In genomic region chr7:30309842-30310435, GRCh38 we compare ENCODE assay signal across 29 cellular contexts. TPM values are rescaled to one million over a fixed set of nuclear protein-coding genes. Genes with fewer than 3 reads are reported as not detected.
DNase-seq lines count a peak whose midpoint lies in the region; ATAC-seq, FAIRE-seq and TF ChIP-seq lines count a peak whose summit lies in the region.
"Had no signal": no experiment of that assay in that cellular context is flagged by ENCODE, and none has a peak within 500 bp of the region (broad histone marks: within the 10 kb centered on the region; RNA-seq: fewer than 3 reads in every experiment).

No MANE protein-coding gene starts in this region.

- H4K20me1 ChIP-seq in Karpas-422 (ENCODE audit: insufficient read depth, low read depth, low read length): peaks cover 20% of the 10 kb centered on the region; the same call in 1 of the 2 replicates

- H3K27me3 ChIP-seq in Karpas-422 (ENCODE audit: low read length) (no peaks in the 10 kb centered on the region), trophoblast cell (ENCODE audit: insufficient read depth, low read length) (no peaks in the 10 kb centered on the region)
- H3K27me3 ChIP-seq: adrenal gland; BLaER1 treated with 17β-estradiol and CSF1 and Interleukin-3, amounts not matched to agents 10 nM and 100 nM; right lobe of liver; tibial nerve had no signal

- ATAC-seq in activated T-helper 17 cell treated with anti-CD3 and anti-CD28 coated beads, Interleukin-2, amount 50 U/mL, for 72 hours (replicated peaks): no peak
- ATAC-seq in GM21423 (IDR thresholded peaks at IDR 0.05; ENCODE audit: unreplicated experiment) (no peak), GM21717 (IDR thresholded peaks at IDR 0.05; ENCODE audit: unreplicated experiment) (no peak)
- ATAC-seq: natural killer cell had no signal

- no peak for TF ChIP-seq POLR2A in GM12892 (IDR thresholded peaks at IDR 0.05; ENCODE audit: low read depth, low read length)

- H2AFZ ChIP-seq in Karpas-422 (ENCODE audit: low read length) (no peak overlapping the region), trophoblast cell (ENCODE audit: insufficient read depth, low read length, poor library complexity) (no peak overlapping the region)

- H4K91ac ChIP-seq in trophoblast cell (ENCODE audit: low read depth, low read length): no peak overlapping the region

- no peak overlapping the region for H2BK5ac ChIP-seq in trophoblast cell (ENCODE audit: low read depth, low read length, poor library complexity)

- no peak overlapping the region for H3K4ac ChIP-seq in trophoblast cell (ENCODE audit: low read depth, low read length)

- peaks cover 94% of the 10 kb centered on the region for H3K4me1 ChIP-seq in Karpas-422 (ENCODE audit: low read length)
- peaks cover 11 to 12% of the 10 kb centered on the region in 2 experiments for H3K4me1 ChIP-seq in trophoblast cell (ENCODE audit: control insufficient read depth in 1 of 2, insufficient read depth in 2 of 2, low read length in 2 of 2)

- H3K9ac ChIP-seq in Karpas-422 (ENCODE audit: low read length) (no peak overlapping the region), trophoblast cell (ENCODE audit: low read length) (no peak overlapping the region)

- H3K79me2 ChIP-seq in Karpas-422 (ENCODE audit: low read length) (peaks cover 100% of the 10 kb centered on the region), trophoblast cell (ENCODE audit: control insufficient read depth, insufficient read depth, low read length, poor library complexity) (peaks cover 9% of the 10 kb centered on the region)

- no peak overlapping the region for H4K12ac ChIP-seq in trophoblast cell (ENCODE audit: low read depth, low read length)

- no peak overlapping the region for H3K23ac ChIP-seq in trophoblast cell (ENCODE audit: low read length)

- H2AK5ac ChIP-seq in trophoblast cell (ENCODE audit: low read length): no peak overlapping the region

- H3K9me2 ChIP-seq in Karpas-422 (replicated peaks; ENCODE audit: insufficient read depth, low read length): no peaks in the 10 kb centered on the region

- H3K36me3 Mint-ChIP-seq in activated T-helper 17 cell treated with anti-CD3 and anti-CD28 coated beads, Interleukin-2, amount 50 U/mL, for 72 hours (ENCODE audit: low read depth): no peaks in the 10 kb centered on the region
- H3K36me3 Mint-ChIP-seq: natural killer cell had no signal

- no peak overlapping the region for H2BK120ac ChIP-seq in trophoblast cell (ENCODE audit: insufficient read depth, low read length, poor library complexity)

- H3K79me1 ChIP-seq in trophoblast cell (ENCODE audit: low read length): no peaks in the 10 kb centered on the region

- no peaks in the 10 kb centered on the region for H3K9me3 Mint-ChIP-seq in activated T-helper 17 cell treated with anti-CD3 and anti-CD28 coated beads, Interleukin-2, amount 50 U/mL, for 72 hours
- H3K9me3 Mint-ChIP-seq: natural killer cell had no signal

- peak; percentile 66 for FAIRE-seq in GM12892 (lab: Jason Lieb, UNC)

- no peak overlapping the region for H2BK12ac ChIP-seq in trophoblast cell (ENCODE audit: low read length)

- peak overlapping the region; percentile 32 for H3K4me3 Mint-ChIP-seq in activated T-helper 17 cell treated with anti-CD3 and anti-CD28 coated beads, Interleukin-2, amount 50 U/mL, for 72 hours
- H3K4me3 Mint-ChIP-seq: natural killer cell had no signal

- no peaks in the 10 kb centered on the region for H3K36me3 ChIP-seq in Karpas-422 (ENCODE audit: insufficient read depth, low read length)
- no peaks in the 10 kb centered on the region for H3K36me3 ChIP-seq in trophoblast cell (ENCODE audit: control insufficient read depth in 1 of 2, insufficient read depth in 2 of 2, low read length in 2 of 2)
- H3K36me3 ChIP-seq: adrenal gland, HAP-1, prostate gland, right lobe of liver, tibial nerve, WERI-Rb-1 had no signal

- peak overlapping the region; percentile 7 for H3K27ac Mint-ChIP-seq in activated T-helper 17 cell treated with anti-CD3 and anti-CD28 coated beads, Interleukin-2, amount 50 U/mL, for 72 hours

- H3K4me1 Mint-ChIP-seq in activated T-helper 17 cell treated with anti-CD3 and anti-CD28 coated beads, Interleukin-2, amount 50 U/mL, for 72 hours: peaks cover 45% of the 10 kb centered on the region

- H3K9me3 ChIP-seq in Karpas-422 (ENCODE audit: low read length) (no peaks in the 10 kb centered on the region), trophoblast cell (ENCODE audit: insufficient read depth, low read depth, low read length) (no peaks in the 10 kb centered on the region)
- H3K9me3 ChIP-seq: adrenal gland, HAP-1, prostate gland, right lobe of liver, tibial nerve had no signal

- WGBS in trophoblast cell (ENCODE audit: extremely low coverage, insufficient coverage, insufficient read length): no CpG with 5 or more reads among the region's 2 CpGs

- H3K4me2 ChIP-seq in Karpas-422 (ENCODE audit: low read depth, low read length, poor library complexity, severe bottlenecking) (peak overlapping the region; percentile 53), trophoblast cell (ENCODE audit: low read length) (peak overlapping the region; percentile 15)

- H3K4me3 ChIP-seq in Karpas-422 (ENCODE audit: low read length) (no peak overlapping the region), trophoblast cell (ENCODE audit: low read depth, low read length) (no peak overlapping the region)
- H3K4me3 ChIP-seq: adrenal gland; BLaER1 treated with 17β-estradiol and CSF1 and Interleukin-3, amounts not matched to agents 10 nM and 100 nM; HAP-1; lung; prostate gland; right lobe of liver; tibial nerve had no signal

- no peaks in the 10 kb centered on the region for H3K27me3 Mint-ChIP-seq in activated T-helper 17 cell treated with anti-CD3 and anti-CD28 coated beads, Interleukin-2, amount 50 U/mL, for 72 hours

- H3K18ac ChIP-seq in trophoblast cell (ENCODE audit: low read length): no peak overlapping the region

- H4K8ac ChIP-seq in trophoblast cell (ENCODE audit: low read depth, low read length): no peak overlapping the region

- H3K27ac ChIP-seq in Karpas-422 (ENCODE audit: low read length): peak overlapping the region; percentile 57
- no peak overlapping the region for H3K27ac ChIP-seq in trophoblast cell (ENCODE audit: low read depth, low read length)
- H3K27ac ChIP-seq: adrenal gland, HL-60, prostate gland, right lobe of liver, tibial nerve, WERI-Rb-1 had no signal

- no peak overlapping the region for H3K14ac ChIP-seq in trophoblast cell (ENCODE audit: low read length)

- DNase-seq in GM12892 (ENCODE audit: insufficient read length): no peak
- no peak for DNase-seq in Karpas-422
- no peak for DNase-seq in trophoblast cell
- no peak for DNase-seq in activated CD4-positive, alpha-beta T cell treated with anti-CD3 and anti-CD28 coated beads for 4 hours
- DNase-seq: activated CD4-positive, alpha-beta T cell treated with anti-CD3 and anti-CD28 coated beads, Interleukin-2, amount 50 U/mL, for 1 hour; activated naive CD4-positive, alpha-beta T cell treated with Interleukin-2 at 50 U/mL for 16 hours; adrenal gland; cerebellar nuclear complex; DMS79; foreskin melanocyte; GDM1; natural killer cell; NCI-H1436 treated with DMSO at 0.1 percent for 48 hours; NCI-H2107; NCI-H345; nucleus accumbens; right lobe of liver; stimulated activated CD4-positive, alpha-beta T cell treated with anti-CD3 and anti-CD28 coated beads, Interleukin-2, amount 100 ng/mL, for 48 hours; T1000; WERI-Rb-1 had no signal

RNA-seq across cellular contexts. Expression of gene ZNRF2, which starts 25.5 kb away (rescaled TPM):
- 7.7 TPM for polyA plus RNA-seq in GM12892 (2012; ENCODE audit: missing spikeins)
- 43.0 and 45.3 TPM in 2 replicates for total RNA-seq in Karpas-422 (2014; rRNA removed; shearing (Covaris generic); ENCODE audit: low replicate concordance)
- 1 to 10 TPM; 6.7 to 9.8 TPM for total RNA-seq in activated T-helper 17 cell treated with anti-CD3 and anti-CD28 coated beads, Interleukin-2, amount 50 U/mL, for 72 hours
- polyA plus RNA-seq in trophoblast cell (2013): 16.3 and 17.2 TPM in 2 replicates
